In the genomic region with DNA sequence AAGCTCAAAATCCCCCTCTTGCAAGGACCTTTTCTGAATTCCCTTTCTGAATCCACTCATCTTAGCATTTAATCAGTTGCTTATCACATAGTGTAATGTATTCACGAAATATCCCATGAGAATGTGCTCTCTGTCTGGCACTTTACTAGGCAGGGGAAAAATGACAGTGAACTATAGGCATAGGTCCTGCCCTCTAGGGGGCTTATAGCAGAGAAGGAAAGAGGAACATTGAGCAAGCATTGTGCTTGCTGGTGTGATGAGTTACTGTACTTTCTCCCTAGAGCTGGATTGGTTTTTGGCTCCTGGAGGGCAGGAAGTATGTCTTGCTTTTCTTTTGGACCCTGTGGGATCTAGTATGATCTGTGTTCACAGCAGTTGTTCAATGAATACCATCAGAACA, we compare ENCODE assay signal across 18 cellular contexts. TPM values are rescaled to one million over a fixed set of nuclear protein-coding genes. Genes with fewer than 3 reads are reported as not detected.
DNase-seq lines count a peak whose midpoint lies in the region; ATAC-seq and TF ChIP-seq lines count a peak whose summit lies in the region.
"Had no signal": no experiment of that assay in that cellular context is flagged by ENCODE, and none has a peak within 500 bp of the region (broad histone marks: within the 10 kb centered on the region; RNA-seq: fewer than 3 reads in every experiment).

No MANE protein-coding gene starts in this region.

- no peaks in the 10 kb centered on the region for H3K36me3 Mint-ChIP-seq in nephron progenitor cell (ENCODE audit: low read depth)
- H3K36me3 Mint-ChIP-seq: T-cell had no signal

- H4K8ac ChIP-seq in mesendoderm (ENCODE audit: low read depth, low read length) = no peak overlapping the region

- H2BK120ac ChIP-seq in mesendoderm (ENCODE audit: low read depth, low read length) = no peak overlapping the region

- H3K56ac ChIP-seq in mesendoderm (ENCODE audit: low read length) = no peak overlapping the region

- no peak for ATAC-seq in gastroesophageal sphincter
- ATAC-seq in HG02885 (IDR thresholded peaks at IDR 0.05; ENCODE audit: poor library complexity, unreplicated experiment) = no peak
- ATAC-seq: activated T-helper 17 cell treated with anti-CD3 and anti-CD28 coated beads, Interleukin-2, amount 50 U/mL, for 72 hours; left lobe of liver; mucosa of descending colon; T-cell had no signal

- no peak overlapping the region for H3K4ac ChIP-seq in mesendoderm (ENCODE audit: low read depth, low read length)

- H3K4me3 ChIP-seq in Karpas-422 (ENCODE audit: low read length) (no peak overlapping the region), mesendoderm (ENCODE audit: low read length) (no peak overlapping the region), gastroesophageal sphincter (no peak overlapping the region)
- H3K4me3 ChIP-seq: mucosa of descending colon, Peyer's patch, thoracic aorta had no signal

- no peak for TF ChIP-seq POLR2A in gastroesophageal sphincter (IDR thresholded peaks at IDR 0.05)

- H3K4me2 ChIP-seq in Karpas-422 (ENCODE audit: low read depth, low read length, poor library complexity, severe bottlenecking) (no peak overlapping the region), mesendoderm (ENCODE audit: low read length) (no peak overlapping the region)

- H3K18ac ChIP-seq in mesendoderm (ENCODE audit: low read length) = no peak overlapping the region

- no peak overlapping the region for H3K4me3 Mint-ChIP-seq in nephron progenitor cell
- H3K4me3 Mint-ChIP-seq: activated T-helper 17 cell treated with anti-CD3 and anti-CD28 coated beads, Interleukin-2, amount 50 U/mL, for 72 hours; CD4-positive, alpha-beta T cell; T-cell had no signal

- H2AFZ ChIP-seq in Karpas-422 (ENCODE audit: low read length) = no peak overlapping the region

- H2AK5ac ChIP-seq in mesendoderm (ENCODE audit: low read length) = no peak overlapping the region

- no peak overlapping the region for H3K27ac Mint-ChIP-seq in nephron progenitor cell
- H3K27ac Mint-ChIP-seq: activated T-helper 17 cell treated with anti-CD3 and anti-CD28 coated beads, Interleukin-2, amount 50 U/mL, for 72 hours; CD4-positive, alpha-beta T cell; T-cell had no signal

- no peak overlapping the region for H3K9ac ChIP-seq in Karpas-422 (ENCODE audit: low read length)
- H3K9ac ChIP-seq in mesendoderm (ENCODE audit: low read length) = no peak overlapping the region

- H3K36me3 ChIP-seq in Karpas-422 (ENCODE audit: insufficient read depth, low read length) = no peaks in the 10 kb centered on the region
- H3K36me3 ChIP-seq in mesendoderm (ENCODE audit: control insufficient read depth, insufficient read depth, low read length) = no peaks in the 10 kb centered on the region
- H3K36me3 ChIP-seq in gastroesophageal sphincter = no peaks in the 10 kb centered on the region
- H3K36me3 ChIP-seq: Peyer's patch, thoracic aorta had no signal

- DNase-seq in NOMO-1 treated with DMSO at 0.1 percent for 48 hours (lab: John Stamatoyannopoulos, UW; ENCODE audit: unreplicated experiment) = peak; percentile 1
- DNase-seq in NOMO-1 treated with dmso at 0.1 percent for 144 hours (lab: John Stamatoyannopoulos, UW; ENCODE audit: unreplicated experiment) = no peak
- DNase-seq in Karpas-422 = peak; percentile 43
- DNase-seq in SK-MEL-5 (ENCODE audit: low read depth, low spot score) = peak; percentile 22
- DNase-seq in mesendoderm = peak; percentile 48
- DNase-seq in nephron progenitor cell = no peak
- DNase-seq: CD4-positive, alpha-beta T cell; DMS79 treated with DMSO at 0.1 percent for 48 hours; mucosa of descending colon; NCI-H1092; Peyer's patch; T-cell had no signal

- no peaks in the 10 kb centered on the region for H3K9me2 ChIP-seq in Karpas-422 (replicated peaks; ENCODE audit: insufficient read depth, low read length)

- H2BK5ac ChIP-seq in mesendoderm (ENCODE audit: low read length) = no peak overlapping the region

- peaks cover 21% of the 10 kb centered on the region for H3K4me1 Mint-ChIP-seq in nephron progenitor cell
- H3K4me1 Mint-ChIP-seq: activated T-helper 17 cell treated with anti-CD3 and anti-CD28 coated beads, Interleukin-2, amount 50 U/mL, for 72 hours; T-cell had no signal

- in situ Hi-C loops in SK-MEL-5 (cut with HindIII; ENCODE audit: low pct_unique_long_range_greater_than_20kb, low sequenced_read_pairs) = no loop called here

- no peak for TF ChIP-seq EP300 in gastroesophageal sphincter (IDR thresholded peaks at IDR 0.05)

- WGBS in mesendoderm (ENCODE audit: extremely low coverage, insufficient coverage, low lambda C conversion rate) = no CpG with 5 or more reads among the region's 1 CpG
- WGBS in gastroesophageal sphincter (ENCODE audit: low coverage in 1 of 2), 2 donors = 38 to 80% methylated on average over 1 of the region's 1 CpG

- H3K27ac ChIP-seq in Karpas-422 (ENCODE audit: low read length) = no peak overlapping the region
- H3K27ac ChIP-seq in mesendoderm (ENCODE audit: low read depth, low read length) = no peak overlapping the region
- no peak overlapping the region for H3K27ac ChIP-seq in gastroesophageal sphincter
- H3K27ac ChIP-seq: Peyer's patch, thoracic aorta had no signal

- no peaks in the 10 kb centered on the region for H3K9me3 ChIP-seq in Karpas-422 (ENCODE audit: low read length)
- no peaks in the 10 kb centered on the region for H3K9me3 ChIP-seq in gastroesophageal sphincter
- H3K9me3 ChIP-seq: mucosa of descending colon, Peyer's patch, thoracic aorta had no signal

- peaks cover 61% of the 10 kb centered on the region for H3K27me3 Mint-ChIP-seq in nephron progenitor cell (ENCODE audit: low read depth, poor library complexity)

- H3K79me2 ChIP-seq in Karpas-422 (ENCODE audit: low read length) = no peaks in the 10 kb centered on the region
- H3K79me2 ChIP-seq in mesendoderm (ENCODE audit: control insufficient read depth, insufficient read depth, low read length) = no peaks in the 10 kb centered on the region

- no peaks in the 10 kb centered on the region for H3K4me1 ChIP-seq in Karpas-422 (ENCODE audit: low read length)
- no peaks in the 10 kb centered on the region for H3K4me1 ChIP-seq in mesendoderm (ENCODE audit: control insufficient read depth, low read depth, low read length)
- no peaks in the 10 kb centered on the region for H3K4me1 ChIP-seq in gastroesophageal sphincter
- H3K4me1 ChIP-seq: Peyer's patch had no signal

- H3K27me3 ChIP-seq in Karpas-422 (ENCODE audit: low read length) (no peaks in the 10 kb centered on the region), mesendoderm (ENCODE audit: insufficient read depth, low read length, poor library complexity) (no peaks in the 10 kb centered on the region), gastroesophageal sphincter (peaks cover 34% of the 10 kb centered on the region)
- H3K27me3 ChIP-seq: Peyer's patch had no signal

- H3K79me1 ChIP-seq in mesendoderm (ENCODE audit: low read length) = no peaks in the 10 kb centered on the region

- TF ChIP-seq CTCF in gastroesophageal sphincter (IDR thresholded peaks at IDR 0.05) = no peak
- no peak for TF ChIP-seq CTCF in nephron progenitor cell (IDR thresholded peaks at IDR 0.05)

- no peak overlapping the region for H2BK15ac ChIP-seq in mesendoderm (replicated peaks; ENCODE audit: low read depth)

- no peaks in the 10 kb centered on the region for H4K20me1 ChIP-seq in Karpas-422 (ENCODE audit: insufficient read depth, low read depth, low read length)

- H4K5ac ChIP-seq in mesendoderm (ENCODE audit: low read length) = no peak overlapping the region

- H3K23ac ChIP-seq in mesendoderm (ENCODE audit: low read length) = no peak overlapping the region

- H3K9me3 Mint-ChIP-seq in nephron progenitor cell = no peaks in the 10 kb centered on the region
- H3K9me3 Mint-ChIP-seq: activated T-helper 17 cell treated with anti-CD3 and anti-CD28 coated beads, Interleukin-2, amount 50 U/mL, for 72 hours; CD4-positive, alpha-beta T cell; T-cell had no signal

RNA-seq across cellular contexts. Expression of a gene that starts 26.5 kb away (rescaled TPM):
- total RNA-seq in Karpas-422 (2014; rRNA removed; shearing (Covaris generic); ENCODE audit: low replicate concordance) = 0.07 and 0.45 TPM in 2 replicates
- total RNA-seq in SK-MEL-5 (2014; rRNA removed; shearing (Covaris generic)) = 0.03 TPM in 2 replicates
- polyA plus RNA-seq in SK-MEL-5 (2015; cell fraction: cytosol; rRNA removed) = not detected in 2 replicates
- polyA plus RNA-seq in SK-MEL-5 (2015; cell fraction: nucleus; rRNA removed) = not detected in 2 replicates
- polyA plus RNA-seq in mesendoderm (2013, experiment 1 of 2) = 0.01 TPM
- polyA plus RNA-seq in mesendoderm (2013, experiment 2 of 2) = under 0.01 TPM
- 1 to 10 TPM in 1 of 4 donors, under 1 TPM in 3; 0.13 to 1.5 (median 0.54) TPM for total RNA-seq in gastroesophageal sphincter

RNA-seq across cellular contexts. Expression of a gene that starts 26.6 kb away (rescaled TPM):
- total RNA-seq in Karpas-422 (2014; rRNA removed; shearing (Covaris generic); ENCODE audit: low replicate concordance) = not detected in 2 replicates
- total RNA-seq in SK-MEL-5 (2014; rRNA removed; shearing (Covaris generic)) = not detected in 2 replicates
- polyA plus RNA-seq in SK-MEL-5 (2015; cell fraction: cytosol; rRNA removed) = not detected in 2 replicates
- not detected in 2 replicates for polyA plus RNA-seq in SK-MEL-5 (2015; cell fraction: nucleus; rRNA removed)
- not detected for polyA plus RNA-seq in mesendoderm (2013, experiment 1 of 2)
- not detected for polyA plus RNA-seq in mesendoderm (2013, experiment 2 of 2)
- total RNA-seq in gastroesophageal sphincter = under 1 TPM in 2 of 4 donors, not detected in 2; 0.49 to 0.62 TPM
- total RNA-seq: CD4-positive, alpha-beta T cell; H4; left lobe of liver; T-cell; thoracic aorta had no signal

RNA-seq across cellular contexts. Expression of a gene that starts 42.2 kb away (rescaled TPM):
- total RNA-seq in Karpas-422 (2014; rRNA removed; shearing (Covaris generic); ENCODE audit: low replicate concordance) = not detected in 2 replicates
- not detected in 2 replicates for total RNA-seq in SK-MEL-5 (2014; rRNA removed; shearing (Covaris generic))
- polyA plus RNA-seq in SK-MEL-5 (2015; cell fraction: cytosol; rRNA removed) = not detected in 2 replicates
- polyA plus RNA-seq in SK-MEL-5 (2015; cell fraction: nucleus; rRNA removed) = not detected in 2 replicates
- polyA plus RNA-seq in mesendoderm (2013, experiment 1 of 2) = 0.14 TPM
- 0.04 TPM for polyA plus RNA-seq in mesendoderm (2013, experiment 2 of 2)
- total RNA-seq in gastroesophageal sphincter = 1 to 10 TPM in 2 of 4 donors, under 1 TPM in 1, not detected in 1; 0.67 to 1.7 (median 1.7) TPM
- total RNA-seq: H4, left lobe of liver had no signal

RNA-seq across cellular contexts. Expression of a gene that starts 42.3 kb away (rescaled TPM):
- not detected in 2 replicates for total RNA-seq in Karpas-422 (2014; rRNA removed; shearing (Covaris generic); ENCODE audit: low replicate concordance)
- total RNA-seq in SK-MEL-5 (2014; rRNA removed; shearing (Covaris generic)) = not detected in 2 replicates
- polyA plus RNA-seq in SK-MEL-5 (2015; cell fraction: cytosol; rRNA removed) = not detected in 2 replicates
- not detected in 2 replicates for polyA plus RNA-seq in SK-MEL-5 (2015; cell fraction: nucleus; rRNA removed)
- 0.18 TPM for polyA plus RNA-seq in mesendoderm (2013, experiment 1 of 2)
- 0.08 TPM for polyA plus RNA-seq in mesendoderm (2013, experiment 2 of 2)
- total RNA-seq in gastroesophageal sphincter = 1 to 10 TPM in 2 of 4 donors, under 1 TPM in 2; 0.08 to 2.7 (median 1.1) TPM
- total RNA-seq: H4 had no signal

Comparison
In these comparisons a context has a peak if more than half of its experiments do, and no peak if none do; other contexts are left out.
1. DNase-seq: peak in NOMO-1 treated with DMSO at 0.1 percent for 48 hours (single experiment), Karpas-422 (single experiment), SK-MEL-5 (single experiment) and mesendoderm (single experiment); none in NOMO-1 treated with dmso at 0.1 percent for 144 hours (single experiment) and nephron progenitor cell (single experiment).